Comparison of ENCODE assay signal across 20 cellular contexts in genomic region chr7:44711528-44711927, GRCh38. TPM values are rescaled to one million over a fixed set of nuclear protein-coding genes. Genes with fewer than 3 reads are reported as not detected.
DNase-seq lines count a peak whose midpoint lies in the region; ATAC-seq, FAIRE-seq and TF ChIP-seq lines count a peak whose summit lies in the region.
"Had no signal": no experiment of that assay in that cellular context is flagged by ENCODE, and none has a peak within 500 bp of the region (broad histone marks: within the 10 kb centered on the region; RNA-seq: fewer than 3 reads in every experiment).

No MANE protein-coding gene starts in this region.

- WGBS in HepG2 (ENCODE audit: low lambda C conversion rate) = 58% methylated on average over 5 of the region's 5 CpGs

- H3K36me3 ChIP-seq in CD8-positive, alpha-beta memory T cell (ENCODE audit: insufficient read depth, low read length) = peaks cover 10% of the 10 kb centered on the region
- H3K36me3 ChIP-seq in HepG2 (replicated peaks in 1 of 2; ENCODE audit: control insufficient read depth in 1 of 2, insufficient read depth in 2 of 2, low read length in 2 of 2) (peaks cover 4 to 12% of the 10 kb centered on the region in 2 experiments; a peak in 2 of 5 replicates), brain microvascular endothelial cell (replicated peaks) (peaks cover 22% of the 10 kb centered on the region)

- CTCF ChIA-PET in CD8-positive, alpha-beta memory T cell (lab: Charles Lee) = no interaction called here
- CTCF ChIA-PET in RWPE1 (lab: Yijun Ruan, JAX) = no interaction called here
- CTCF ChIA-PET in HepG2 (lab: Yijun Ruan, JAX; ENCODE audit: low intra/inter-chr PET ratio, low total read pairs) = no interaction called here

- ATAC-seq in HepG2 (peak; percentile 28), HG02763 (IDR thresholded peaks at IDR 0.05; ENCODE audit: unreplicated experiment) (no peak)

- H3K9me3 ChIP-seq in CD8-positive, alpha-beta memory T cell (ENCODE audit: low read length) = no peaks in the 10 kb centered on the region
- no peaks in the 10 kb centered on the region for H3K9me3 ChIP-seq in HepG2 (ENCODE audit: low read length)
- H3K9me3 ChIP-seq: SK-N-SH, upper lobe of right lung had no signal

- TF ChIP-seq CTCF in RWPE1 (conservative IDR thresholded peaks at IDR 0.05; ENCODE audit: low read depth) (no peak), HepG2 (CRISPR knock-in tag; IDR thresholded peaks at IDR 0.05) (no peak), brain microvascular endothelial cell (IDR thresholded peaks at IDR 0.05; ENCODE audit: low read depth, low read length, missing control alignments) (no peak)

- peaks cover 0 to 37% (median 5%) of the 10 kb centered on the region in 3 donors for H3K36me3 Mint-ChIP-seq in CD8-positive, alpha-beta memory T cell

- no peaks in the 10 kb centered on the region for H4K20me1 ChIP-seq in HepG2 (ENCODE audit: insufficient read depth, low read length)

- no peak for FAIRE-seq in HepG2 (lab: Jason Lieb, UNC)
- FAIRE-seq: GM18507 had no signal

- peak overlapping the region; percentile 64; the same call in 1 of the 2 replicates for H3K4me2 ChIP-seq in HepG2 (ENCODE audit: low read depth, low read length)
- H3K4me2 ChIP-seq: SK-N-SH had no signal

- H3K4me1 Mint-ChIP-seq in CD8-positive, alpha-beta memory T cell = peaks cover 16 to 20% (median 19%) of the 10 kb centered on the region in 3 donors

- peak overlapping the region; percentile 57 to 95 (median 84) for H3K27ac Mint-ChIP-seq in CD8-positive, alpha-beta memory T cell
- H3K27ac Mint-ChIP-seq: activated CD4-positive, alpha-beta memory T cell treated with anti-CD3 and anti-CD28 coated beads, Interleukin-2, amount 10 ng/mL, durations not matched to agents 7 days and 5 days had no signal

- in situ Hi-C loops in HepG2 (cut with HindIII; ENCODE audit: extremely low pct_ligation_motif_present, low pct_unique_long_range_greater_than_20kb) (no loop called here), brain microvascular endothelial cell (cut with HindIII; ENCODE audit: low pct_ligation_motif_present, low sequenced_read_pairs) (no loop called here)

- POLR2A ChIA-PET in CD8-positive, alpha-beta memory T cell (lab: Charles Lee) = no interaction called here
- POLR2A ChIA-PET in RWPE1 (lab: Yijun Ruan, JAX; ENCODE audit: low non-redundant PET) = no interaction called here
- POLR2A ChIA-PET in HepG2 (lab: Yijun Ruan, JAX) = no interaction called here

- H3K27ac ChIP-seq in CD8-positive, alpha-beta memory T cell (ENCODE audit: low read depth, low read length) = no peak overlapping the region
- H3K27ac ChIP-seq in RWPE1 (peak overlapping the region; percentile 48), HepG2 (ENCODE audit: extremely low read length, insufficient read depth, low read length) (peak overlapping the region; percentile 6), brain microvascular endothelial cell (no peak overlapping the region)
- H3K27ac ChIP-seq: HL-60, upper lobe of right lung had no signal

- intact Hi-C loops in HepG2 (cut with micrococcal nuclease; ENCODE audit: unreplicated experiment) = no loop called here

- no peaks in the 10 kb centered on the region for H3K9me3 Mint-ChIP-seq in CD8-positive, alpha-beta memory T cell
- H3K9me3 Mint-ChIP-seq: activated CD4-positive, alpha-beta memory T cell treated with anti-CD3 and anti-CD28 coated beads, Interleukin-2, amount 10 ng/mL, durations not matched to agents 7 days and 5 days had no signal

- H3K27me3 Mint-ChIP-seq in CD8-positive, alpha-beta memory T cell = no peaks in the 10 kb centered on the region
- H3K27me3 Mint-ChIP-seq: activated CD4-positive, alpha-beta memory T cell treated with anti-CD3 and anti-CD28 coated beads, Interleukin-2, amount 10 ng/mL, durations not matched to agents 7 days and 5 days had no signal

- no peak overlapping the region for H3K4me3 ChIP-seq in CD8-positive, alpha-beta memory T cell (ENCODE audit: low read length)
- 0 out of 6 replicates have a peak overlapping the region, but pooled peaks of 1 of the 3 experiments have one; percentile 32 for H3K4me3 ChIP-seq in HepG2 (replicated peaks in 1 of 3; ENCODE audit: insufficient read depth in 1 of 3, low read depth in 2 of 3, low read length in 3 of 3)
- no peak overlapping the region for H3K4me3 ChIP-seq in brain microvascular endothelial cell (ENCODE audit: low read depth, low read length)
- H3K4me3 ChIP-seq: upper lobe of right lung had no signal

- H3K27me3 ChIP-seq in CD8-positive, alpha-beta memory T cell (ENCODE audit: insufficient read depth, low read length, poor library complexity, severe bottlenecking) = no peaks in the 10 kb centered on the region
- no peaks in the 10 kb centered on the region for H3K27me3 ChIP-seq in HepG2 (ENCODE audit: control insufficient read depth in 1 of 2, insufficient read depth in 2 of 2, low read length in 2 of 2)
- no peaks in the 10 kb centered on the region for H3K27me3 ChIP-seq in brain microvascular endothelial cell (replicated peaks)
- H3K27me3 ChIP-seq: upper lobe of right lung had no signal

- no peaks in the 10 kb centered on the region for H3K79me2 ChIP-seq in HepG2 (ENCODE audit: insufficient read depth, low read length)

- no peak for TF ChIP-seq POLR2A in HepG2 (IDR thresholded peaks at IDR 0.05; ENCODE audit: insufficient read depth in 1 of 2, low read depth in 2 of 2, low read length in 2 of 2)

- TF ChIP-seq EP300 in HepG2 (IDR thresholded peaks at IDR 0.05; ENCODE audit: low read depth in 2 of 2, low read length in 2 of 2) = no peak
- no peak for TF ChIP-seq EP300 in HepG2 (CRISPR knock-in tag; IDR thresholded peaks at IDR 0.05; ENCODE audit: borderline replicate concordance)

- peaks cover 7% of the 10 kb centered on the region for H3K4me1 ChIP-seq in CD8-positive, alpha-beta memory T cell (ENCODE audit: insufficient read depth, low read length)
- peaks cover 38% of the 10 kb centered on the region for H3K4me1 ChIP-seq in HepG2 (ENCODE audit: insufficient read depth, low read length)
- H3K4me1 ChIP-seq: upper lobe of right lung had no signal

- no peak overlapping the region for H2AFZ ChIP-seq in HepG2 (ENCODE audit: low read length)

- BruUV-seq in HepG2 (replicated peaks; lab: Mats Ljungman, UMichigan) = no TSS peak

- no peak overlapping the region for H3K4me3 Mint-ChIP-seq in CD8-positive, alpha-beta memory T cell
- H3K4me3 Mint-ChIP-seq: activated CD4-positive, alpha-beta memory T cell treated with anti-CD3 and anti-CD28 coated beads, Interleukin-2, amount 10 ng/mL, durations not matched to agents 7 days and 5 days had no signal

- no peak overlapping the region for H3K9ac ChIP-seq in HepG2 (ENCODE audit: insufficient read depth, low read depth, low read length)
- H3K9ac ChIP-seq: SK-N-SH had no signal

- no peak for TF ChIP-seq RAD21 in HepG2 (CRISPR knock-in tag; IDR thresholded peaks at IDR 0.05)

- peak; percentile 13 for DNase-seq in AG20443 (ENCODE audit: low spot score)
- DNase-seq in CD8-positive, alpha-beta memory T cell = no peak
- DNase-seq in RWPE1 (ENCODE audit: low spot score) = no peak
- no peak for DNase-seq in HepG2 (ENCODE audit: low spot score)
- DNase-seq in foreskin melanocyte = no peak
- DNase-seq in NCI-H1930 (lab: John Stamatoyannopoulos, UW) = no peak
- DNase-seq in brain microvascular endothelial cell = no peak
- DNase-seq: activated CD4-positive, alpha-beta memory T cell treated with anti-CD3 and anti-CD28 coated beads, Interleukin-2, amount 10 ng/mL, durations not matched to agents 7 days and 5 days; activated CD4-positive, CD25-positive, alpha-beta regulatory T cell; activated naive CD4-positive, alpha-beta T cell treated with Interleukin-2 at 50 U/mL for 16 hours; cerebellar nuclear complex; effector CD4-positive, alpha-beta T cell; MM.1S; stimulated activated CD4-positive, alpha-beta T cell treated with anti-CD3 and anti-CD28 coated beads, Interleukin-4, amount 100 ng/mL, for 4 hours; T1000; upper lobe of right lung had no signal

TF ChIP-seq in HepG2, 621 proteins besides CTCF, POLR2A, EP300 and RAD21:
- TF ChIP-seq ZBTB7B (CRISPR knock-in tag; IDR thresholded peaks at IDR 0.05) = no peak
- TF ChIP-seq ZNF558 (CRISPR knock-in tag; IDR thresholded peaks at IDR 0.05; ENCODE audit: borderline replicate concordance) = no peak
- TF ChIP-seq ZFX (CRISPR knock-in tag; IDR thresholded peaks at IDR 0.05; ENCODE audit: low read depth) = 0 out of 2 replicates have a peak, but pooled peaks have one; percentile 24
- TF ChIP-seq SOX6 (IDR thresholded peaks at IDR 0.05) = no peak
- no peak for TF ChIP-seq SOX6 (CRISPR knock-in tag; IDR thresholded peaks at IDR 0.05)
- no peak for TF ChIP-seq SP140L (CRISPR knock-in tag; IDR thresholded peaks at IDR 0.05; ENCODE audit: borderline replicate concordance)
- TF ChIP-seq SPEN (CRISPR knock-in tag; IDR thresholded peaks at IDR 0.05; ENCODE audit: low read depth) = 0 out of 2 replicates have a peak, but pooled peaks have one; percentile 7
- TF ChIP-seq ZNF552 (CRISPR knock-in tag; IDR thresholded peaks at IDR 0.05; ENCODE audit: borderline replicate concordance) = no peak

RNA-seq across cellular contexts. Expression of gene ZMIZ2, which starts 37.1 kb away (rescaled TPM):
- total RNA-seq in CD8-positive, alpha-beta memory T cell = 100 to 1,000 TPM; 119 to 122 TPM
- 9.8 TPM for polyA plus RNA-seq in CD8-positive, alpha-beta memory T cell
- total RNA-seq in HepG2 (2016; rRNA removed; fragmentation: Illumina TruSeq; extraction: Trizol) = 4.1 and 4.9 TPM in 2 replicates
- total RNA-seq in HepG2 (2016; cell fraction: cytosol; rRNA removed; fragmentation: Illumina TruSeq; extraction: Trizol; ENCODE audit: low read depth) = 5.1 and 5.7 TPM in 2 replicates
- 3.1 and 6.7 TPM in 2 replicates for total RNA-seq in HepG2 (2016; cell fraction: insoluble cytoplasmic fraction; rRNA removed; fragmentation: Illumina TruSeq; extraction: Trizol)
- total RNA-seq in HepG2 (2016; cell fraction: membrane; rRNA removed; fragmentation: Illumina TruSeq; extraction: Trizol) = 5.7 and 7.3 TPM in 2 replicates
- 10.0 and 10.4 TPM in 2 replicates for total RNA-seq in HepG2 (2016; cell fraction: nucleus; rRNA removed; fragmentation: Illumina TruSeq; extraction: Trizol)
- 7.9 and 9.7 TPM in 2 replicates for polyA plus RNA-seq in HepG2 (2011; rRNA removed)
- polyA plus RNA-seq in HepG2 (2011; cell fraction: cytosol; rRNA removed) = 1.1 and 1.8 TPM in 2 replicates
- 68.3 and 74.7 TPM in 2 replicates for polyA plus RNA-seq in HepG2 (2011; cell fraction: nucleus; rRNA removed)
- polyA plus RNA-seq in HepG2 (2012) = 12.0 and 15.7 TPM in 2 replicates
- 2.6 and 3.0 TPM in 2 replicates for polyA plus RNA-seq in HepG2 (2016; cell fraction: cytosol; fragmentation: Illumina TruSeq; extraction: Trizol; ENCODE audit: low read depth)
- polyA plus RNA-seq in HepG2 (2016; cell fraction: insoluble cytoplasmic fraction; fragmentation: Illumina TruSeq; extraction: Trizol; ENCODE audit: low read depth) = 6.4 and 10.1 TPM in 2 replicates
- 8.9 and 10.4 TPM in 2 replicates for polyA plus RNA-seq in HepG2 (2016; cell fraction: membrane; fragmentation: Illumina TruSeq; extraction: Trizol; ENCODE audit: low read depth)
- 47.2 and 57.0 TPM in 2 replicates for polyA plus RNA-seq in HepG2 (2016; cell fraction: nucleus; fragmentation: Illumina TruSeq; extraction: Trizol; ENCODE audit: insufficient read depth, low read depth)
- polyA minus RNA-seq in HepG2 (2011; rRNA and poly(A)+ RNA removed; ENCODE audit: low replicate concordance) = 17.5 and 23.0 TPM in 2 replicates
- polyA minus RNA-seq in HepG2 (2011; cell fraction: cytosol; rRNA and poly(A)+ RNA removed) = 2.9 and 4.7 TPM in 2 replicates
- polyA minus RNA-seq in HepG2 (2011; cell fraction: nucleus; rRNA and poly(A)+ RNA removed) = 34.2 and 43.8 TPM in 2 replicates

Comparison
In these comparisons a context has a peak if more than half of its experiments do, and no peak if none do; other contexts are left out.
1. H3K27ac ChIP-seq: peak in RWPE1 (single experiment) and HepG2 (single experiment); none in CD8-positive, alpha-beta memory T cell (single experiment) and brain microvascular endothelial cell (single experiment).
2. RNA of gene ZMIZ2, which starts 37.1 kb away (total RNA-seq): 119 to 122 TPM in CD8-positive, alpha-beta memory T cell; 3.1 to 10.4 TPM in HepG2; every median in the first group is over 10 times any median in the second.